In genomic region chr22:29855611-29856181, GRCh38 we compare ENCODE assay signal across 18 cellular contexts. TPM values are rescaled to one million over a fixed set of nuclear protein-coding genes. Genes with fewer than 3 reads are reported as not detected.
DNase-seq lines count a peak whose midpoint lies in the region; ATAC-seq and TF ChIP-seq lines count a peak whose summit lies in the region.
"Had no signal": no experiment of that assay in that cellular context is flagged by ENCODE, and none has a peak within 500 bp of the region (broad histone marks: within the 10 kb centered on the region; RNA-seq: fewer than 3 reads in every experiment).

No MANE protein-coding gene starts in this region.

- WGBS in ovary, 3 donors: 60 to 70% (median 62%) methylated on average over 10 of the region's 10 CpGs

- H3K27me3 Mint-ChIP-seq in CD14-positive monocyte (ENCODE audit: low read depth in 3 of 3): peaks cover 0 to 4% (median 2%) of the 10 kb centered on the region in 3 donors
- H3K27me3 Mint-ChIP-seq in activated CD4-positive, alpha-beta T cell treated with anti-CD3 and anti-CD28 coated beads, Interleukin-2, amount 10 ng/mL, durations not matched to agents 7 days and 5 days: peaks cover 3% of the 10 kb centered on the region
- H3K27me3 Mint-ChIP-seq: activated naive CD8-positive, alpha-beta T cell treated with anti-CD3 and anti-CD28 coated beads for 36 hours had no signal

- TF ChIP-seq EP300 in ovary (IDR thresholded peaks at IDR 0.05): no peak

- CTCF ChIA-PET in activated CD4-positive, alpha-beta T cell treated with anti-CD3 and anti-CD28 coated beads, Interleukin-2, amount 10 ng/mL, durations not matched to agents 7 days and 5 days (lab: Charles Lee): interaction anchor here (1.0 kb wide), 1 partner anchor 188 kb away, joined by 3 read pairs; no protein-coding TSS in a partner anchor

- H3K4me3 Mint-ChIP-seq in CD14-positive monocyte: peak overlapping the region in 1 of 2 donors; percentile 77
- H3K4me3 Mint-ChIP-seq in activated CD4-positive, alpha-beta T cell treated with anti-CD3 and anti-CD28 coated beads, Interleukin-2, amount 10 ng/mL, durations not matched to agents 7 days and 5 days: no peak overlapping the region
- H3K4me3 Mint-ChIP-seq: activated naive CD8-positive, alpha-beta T cell treated with anti-CD3 and anti-CD28 coated beads for 36 hours; activated T-cell treated with anti-CD3 and anti-CD28 coated beads, Interleukin-2, amount 50 U/mL, for 4 hours; CD8-positive, alpha-beta memory T cell; memory B cell; neural progenitor cell had no signal

- DNase-seq in CD14-positive monocyte (ENCODE audit: low spot score): peak; percentile 73
- peak; percentile 45 to 80 for DNase-seq in NCI-H446 (lab: John Stamatoyannopoulos, UW)
- DNase-seq in coronary artery (ENCODE audit: low spot score): peak; percentile 56
- DNase-seq in medulla oblongata (ENCODE audit: extremely low spot score): peak; percentile 21
- no peak for DNase-seq in activated CD4-positive, alpha-beta T cell treated with anti-CD3 and anti-CD28 coated beads, Interleukin-2, amount 10 ng/mL, durations not matched to agents 7 days and 5 days
- DNase-seq in NCI-H510A (lab: John Stamatoyannopoulos, UW): no peak
- no peak for DNase-seq in ovary
- DNase-seq: activated CD4-positive, alpha-beta T cell treated with anti-CD3 and anti-CD28 coated beads, Interleukin-2, amount 50 U/mL, for 1 hour; activated naive CD8-positive, alpha-beta T cell treated with anti-CD3 and anti-CD28 coated beads for 36 hours; activated T-cell treated with anti-CD3 and anti-CD28 coated beads, Interleukin-2, amount 50 U/mL, for 4 hours; CD8-positive, alpha-beta memory T cell; EL; SIG-M5; T-helper 9 cell; transverse colon had no signal

- POLR2A ChIA-PET in activated CD4-positive, alpha-beta T cell treated with anti-CD3 and anti-CD28 coated beads, Interleukin-2, amount 10 ng/mL, durations not matched to agents 7 days and 5 days (lab: Charles Lee): no interaction called here

- peaks cover 36% of the 10 kb centered on the region for H3K4me1 Mint-ChIP-seq in CD14-positive monocyte
- no peaks in the 10 kb centered on the region for H3K4me1 Mint-ChIP-seq in activated CD4-positive, alpha-beta T cell treated with anti-CD3 and anti-CD28 coated beads, Interleukin-2, amount 10 ng/mL, durations not matched to agents 7 days and 5 days
- H3K4me1 Mint-ChIP-seq: activated naive CD8-positive, alpha-beta T cell treated with anti-CD3 and anti-CD28 coated beads for 36 hours; CD8-positive, alpha-beta memory T cell; memory B cell; neural progenitor cell had no signal

- TF ChIP-seq POLR2A in ovary (IDR thresholded peaks at IDR 0.05): no peak

- peaks cover 0 to 2% (median 0%) of the 10 kb centered on the region in 7 donors for H3K9me3 Mint-ChIP-seq in CD14-positive monocyte
- H3K9me3 Mint-ChIP-seq in activated CD4-positive, alpha-beta T cell treated with anti-CD3 and anti-CD28 coated beads, Interleukin-2, amount 10 ng/mL, durations not matched to agents 7 days and 5 days: no peaks in the 10 kb centered on the region
- H3K9me3 Mint-ChIP-seq: activated naive CD8-positive, alpha-beta T cell treated with anti-CD3 and anti-CD28 coated beads for 36 hours; activated T-cell treated with anti-CD3 and anti-CD28 coated beads, Interleukin-2, amount 50 U/mL, for 4 hours; CD8-positive, alpha-beta memory T cell; memory B cell; neural progenitor cell had no signal

- no peaks in the 10 kb centered on the region for H3K36me3 Mint-ChIP-seq in CD14-positive monocyte
- H3K36me3 Mint-ChIP-seq in activated CD4-positive, alpha-beta T cell treated with anti-CD3 and anti-CD28 coated beads, Interleukin-2, amount 10 ng/mL, durations not matched to agents 7 days and 5 days (ENCODE audit: low read depth): no peaks in the 10 kb centered on the region
- H3K36me3 Mint-ChIP-seq: activated naive CD8-positive, alpha-beta T cell treated with anti-CD3 and anti-CD28 coated beads for 36 hours; CD8-positive, alpha-beta memory T cell; memory B cell; neural progenitor cell had no signal

- no peaks in the 10 kb centered on the region for H3K9me3 ChIP-seq in ovary
- H3K9me3 ChIP-seq: transverse colon had no signal

- no peaks in the 10 kb centered on the region for H3K36me3 ChIP-seq in ovary
- H3K36me3 ChIP-seq: neural progenitor cell, transverse colon had no signal

- H3K27ac Mint-ChIP-seq in CD14-positive monocyte: peak overlapping the region; percentile 85 to 95 (median 91)
- no peak overlapping the region for H3K27ac Mint-ChIP-seq in activated CD4-positive, alpha-beta T cell treated with anti-CD3 and anti-CD28 coated beads, Interleukin-2, amount 10 ng/mL, durations not matched to agents 7 days and 5 days
- H3K27ac Mint-ChIP-seq: activated naive CD8-positive, alpha-beta T cell treated with anti-CD3 and anti-CD28 coated beads for 36 hours; memory B cell; neural progenitor cell had no signal

- no peaks in the 10 kb centered on the region for H3K27me3 ChIP-seq in ovary
- H3K27me3 ChIP-seq: neural progenitor cell, transverse colon had no signal

- H3K4me3 ChIP-seq in coronary artery (no peak overlapping the region), ovary (no peak overlapping the region)
- H3K4me3 ChIP-seq: neural progenitor cell, transverse colon had no signal

- intact Hi-C loops in CD14-positive monocyte (cut with micrococcal nuclease) (no loop called here), ovary (cut with DNase I) (no loop called here)

- H3K4me1 ChIP-seq in ovary (ENCODE audit: insufficient read depth): no peaks in the 10 kb centered on the region
- H3K4me1 ChIP-seq: neural progenitor cell, transverse colon had no signal

- no peak overlapping the region for H3K27ac ChIP-seq in coronary artery
- H3K27ac ChIP-seq in ovary: no peak overlapping the region
- H3K27ac ChIP-seq: neural progenitor cell, transverse colon had no signal

- TF ChIP-seq CTCF in CD14-positive monocyte (IDR thresholded peaks at IDR 0.05) (no peak), coronary artery (IDR thresholded peaks at IDR 0.05) (no peak), ovary (IDR thresholded peaks at IDR 0.05) (no peak)

- ATAC-seq in GM18867 (IDR thresholded peaks at IDR 0.05; ENCODE audit: unreplicated experiment): no peak
- ATAC-seq: activated T-cell treated with anti-CD3 and anti-CD28 coated beads, Interleukin-2, amount 50 U/mL, for 4 hours had no signal

RNA-seq across cellular contexts. Expression of gene ASCC2, which starts 17.6 kb away (rescaled TPM):
- polyA plus RNA-seq in CD14-positive monocyte (10 to 100 TPM; 23.8 to 39.6 TPM), ovary (10 to 100 TPM; 27.0 to 45.6 TPM)
- total RNA-seq in activated CD4-positive, alpha-beta T cell treated with anti-CD3 and anti-CD28 coated beads, Interleukin-2, amount 10 ng/mL, durations not matched to agents 7 days and 5 days: 10 to 100 TPM; 92.4 to 96.4 TPM
- 10 to 100 TPM; 26.9 to 55.6 (median 36.9) TPM for total RNA-seq in ovary

RNA-seq across cellular contexts. Expression of gene MTMR3, which starts 27.3 kb away (rescaled TPM):
- polyA plus RNA-seq in CD14-positive monocyte: 10 to 100 TPM; 23.4 to 30.2 TPM
- 10 to 100 TPM; 24.3 to 27.9 TPM for total RNA-seq in activated CD4-positive, alpha-beta T cell treated with anti-CD3 and anti-CD28 coated beads, Interleukin-2, amount 10 ng/mL, durations not matched to agents 7 days and 5 days
- total RNA-seq in ovary: 10 to 100 TPM; 45.4 to 66.2 (median 48.3) TPM
- 10 to 100 TPM; 21.4 to 33.2 TPM for polyA plus RNA-seq in ovary

Comparison
In these comparisons a context has a peak if more than half of its experiments do, and no peak if none do; other contexts are left out.
1. DNase-seq: peak in CD14-positive monocyte (single experiment), NCI-H446 (2 of 2), coronary artery (single experiment) and medulla oblongata (single experiment); none in activated CD4-positive, alpha-beta T cell treated with anti-CD3 and anti-CD28 coated beads, Interleukin-2, amount 10 ng/mL, durations not matched to agents 7 days and 5 days (single experiment), NCI-H510A (single experiment) and ovary (0 of 5).